ENCODE assay signal across 9 cellular contexts in the genomic region with DNA sequence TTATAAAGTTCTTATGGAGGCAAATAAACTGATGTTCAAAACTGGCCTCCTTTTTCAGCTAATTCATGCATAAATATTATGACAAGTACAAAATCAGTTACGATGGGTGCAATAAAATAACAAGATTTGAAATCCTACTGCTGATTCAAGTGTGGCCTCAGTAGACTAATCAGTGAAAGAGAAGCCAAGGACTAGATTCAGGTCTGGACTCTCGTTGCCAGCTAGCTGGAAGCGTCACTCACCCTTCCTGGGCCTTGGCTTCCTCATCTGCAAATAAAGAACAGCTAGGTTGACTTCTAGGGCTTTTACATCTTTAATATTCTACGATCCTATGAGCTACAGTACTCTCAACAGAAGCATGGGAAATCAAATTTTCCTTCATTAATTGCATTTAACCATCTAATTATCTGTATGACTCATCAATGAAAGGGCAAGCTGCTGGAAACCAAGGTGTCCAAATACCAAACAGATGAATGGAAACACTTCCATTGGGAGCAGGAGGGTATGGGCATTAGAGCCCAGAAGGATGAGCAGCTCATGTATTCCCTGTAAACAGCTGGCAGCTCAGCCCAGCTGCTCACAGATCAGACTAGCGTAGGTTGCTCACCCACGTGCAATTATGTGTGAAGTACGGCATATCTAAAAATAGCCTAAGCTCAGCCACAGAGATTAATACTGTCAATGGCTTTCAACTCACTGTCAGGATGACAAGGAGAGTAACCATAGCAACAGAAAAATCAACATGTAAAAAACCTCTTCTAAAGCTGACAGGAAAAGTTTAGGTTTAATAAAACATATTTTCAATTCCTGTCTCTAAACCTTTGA.
DNase-seq lines count a peak whose midpoint lies in the region; ATAC-seq and TF ChIP-seq lines count a peak whose summit lies in the region.
"Had no signal": no experiment of that assay in that cellular context is flagged by ENCODE, and none has a peak within 500 bp of the region (broad histone marks: within the 10 kb centered on the region; RNA-seq: fewer than 3 reads in every experiment).

No MANE protein-coding gene starts in this region.

- H3K4me1 ChIP-seq in BE2C (no peaks in the 10 kb centered on the region; the same call in 1 of the 2 replicates), mammary epithelial cell (ENCODE audit: insufficient read depth, low read length) (peaks cover 5% of the 10 kb centered on the region)

- no peaks in the 10 kb centered on the region for H3K79me2 ChIP-seq in mammary epithelial cell (ENCODE audit: insufficient read depth, low read length)

- dilution Hi-C loops in mammary epithelial cell (cut with HindIII; ENCODE audit: low sequenced_read_pairs): no loop called here

- H3K4me2 ChIP-seq in mammary epithelial cell (ENCODE audit: insufficient read depth, low read depth, low read length): no peak overlapping the region

- CTCF ChIA-PET in mammary epithelial cell (lab: Charles Lee; ENCODE audit: low non-redundant PET): no interaction called here

- no peaks in the 10 kb centered on the region for H3K36me3 ChIP-seq in BE2C
- no peaks in the 10 kb centered on the region for H3K36me3 ChIP-seq in mammary epithelial cell (ENCODE audit: insufficient read depth, low read length)

- TF ChIP-seq CTCF in BE2C (IDR thresholded peaks at IDR 0.05; ENCODE audit: low read depth, low read length) (no peak), mammary epithelial cell (conservative IDR thresholded peaks at IDR 0.05 in 1 of 2, IDR thresholded peaks at IDR 0.05 in 1 of 2; ENCODE audit: extremely low read depth in 1 of 2, insufficient read depth in 1 of 2, low read depth in 1 of 2, low read length in 2 of 2) (no peak)

- H3K4me3 ChIP-seq in BE2C (ENCODE audit: low read depth, low read length): no peak overlapping the region
- H3K4me3 ChIP-seq in mammary epithelial cell (replicated peaks in 1 of 3; ENCODE audit: insufficient read depth in 1 of 3, low read depth in 2 of 3, low read length in 3 of 3): no peak overlapping the region

- intact Hi-C loops in mammary epithelial cell (cut with micrococcal nuclease): no loop called here

- no peak overlapping the region for H2AFZ ChIP-seq in mammary epithelial cell (ENCODE audit: low read depth, low read length)

- H3K9me3 ChIP-seq in BE2C: no peaks in the 10 kb centered on the region
- no peaks in the 10 kb centered on the region for H3K9me3 ChIP-seq in mammary epithelial cell (replicated peaks; ENCODE audit: insufficient read depth, low read length)

- no peaks in the 10 kb centered on the region for H4K20me1 ChIP-seq in mammary epithelial cell (ENCODE audit: insufficient read depth, low read length)

- H3K27me3 ChIP-seq in BE2C (no peaks in the 10 kb centered on the region), mammary epithelial cell (ENCODE audit: insufficient read depth, low read length) (no peaks in the 10 kb centered on the region)

- no peak overlapping the region for H3K9ac ChIP-seq in mammary epithelial cell (ENCODE audit: insufficient read depth, low read length)

- whole genome bisulfite sequencing in mammary epithelial cell (ENCODE audit: low coverage, missing lambda C conversion rate): 85% methylated on average over 7 of the region's 7 CpGs

- in situ Hi-C loops in mammary epithelial cell (cut with MboI; ENCODE audit: low sequenced_read_pairs in 2 of 2): no loop called here

- no peak overlapping the region for H3K27ac ChIP-seq in mammary epithelial cell (ENCODE audit: insufficient read depth, low read depth, low read length)

- BruUV-seq in mammary epithelial cell (replicated peaks; lab: Mats Ljungman, UMichigan): no TSS peak

- ATAC-seq in GM21360 (IDR thresholded peaks at IDR 0.05; ENCODE audit: unreplicated experiment) (peak; percentile 62), HG03521 (IDR thresholded peaks at IDR 0.05; ENCODE audit: unreplicated experiment) (peak; percentile 79)

- peak; percentile 44 for DNase-seq in BE2C
- peak; percentile 43 for DNase-seq in central memory CD4-positive, alpha-beta T cell
- DNase-seq in midbrain (lab: John Stamatoyannopoulos, UW): no peak
- DNase-seq in mammary epithelial cell: no peak
- DNase-seq in T-helper 9 cell: no peak
- no peak for DNase-seq in NOMO-1 treated with dmso at 0.1 percent for 144 hours (lab: John Stamatoyannopoulos, UW; ENCODE audit: unreplicated experiment)
- DNase-seq: GDM1 had no signal

Comparison
In these comparisons a context has a peak if more than half of its experiments do, and no peak if none do; other contexts are left out.
1. DNase-seq: peak in BE2C (single experiment) and central memory CD4-positive, alpha-beta T cell (single experiment); none in midbrain (single experiment), mammary epithelial cell (single experiment), T-helper 9 cell (single experiment) and NOMO-1 treated with dmso at 0.1 percent for 144 hours (single experiment).